In the genomic region with DNA sequence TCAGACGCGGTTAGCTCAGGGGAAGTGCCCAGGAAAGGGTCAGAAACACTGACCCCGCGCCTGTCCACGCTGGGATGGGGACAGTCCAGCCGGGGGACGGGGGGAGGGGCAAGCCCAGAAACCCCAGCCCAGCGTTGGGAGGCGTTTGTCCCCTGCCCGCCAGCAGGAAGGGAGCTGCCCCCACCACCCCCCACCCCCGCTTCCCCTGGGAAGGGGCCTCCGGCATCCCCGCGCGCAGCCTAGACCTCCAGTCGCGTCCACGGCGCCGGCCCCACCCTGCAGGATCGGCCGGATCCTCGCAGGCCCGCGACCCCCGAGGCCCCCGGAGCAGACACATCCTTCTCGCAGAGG, we compare ENCODE assay signal across 8 cellular contexts. TPM values are rescaled to one million over a fixed set of nuclear protein-coding genes. Genes with fewer than 3 reads are reported as not detected.
DNase-seq lines count a peak whose midpoint lies in the region; ATAC-seq and TF ChIP-seq lines count a peak whose summit lies in the region.

No MANE protein-coding gene starts in this region.

- H4K20me1 ChIP-seq in GM23338 (replicated peaks; ENCODE audit: insufficient read depth): peaks cover 8% of the 10 kb centered on the region; the same call in 1 of the 2 replicates

- H3F3A ChIP-seq in GM23338 (replicated peaks; ENCODE audit: low read depth): peaks cover 11% of the 10 kb centered on the region

- intact Hi-C loops in right cardiac atrium (cut with DNase I): no loop called here

- H3K27ac ChIP-seq in GM23338 (ENCODE audit: low read depth) (0 out of 2 replicates have a peak overlapping the region, but pooled peaks have one; percentile 26), right cardiac atrium (ENCODE audit: low read length) (peak overlapping the region; percentile 49)

- no peaks in the 10 kb centered on the region; the same call in 1 of the 2 replicates for H3K4me1 ChIP-seq in GM23338 (ENCODE audit: insufficient read depth)
- H3K4me1 ChIP-seq in right cardiac atrium (ENCODE audit: control insufficient read depth, insufficient read depth, low read length): peaks cover 5% of the 10 kb centered on the region

- H3K27me3 Mint-ChIP-seq in GM23338 (ENCODE audit: insufficient read depth, low read depth, poor library complexity): peaks cover 19% of the 10 kb centered on the region

- no peaks in the 10 kb centered on the region; the same call in 1 of the 2 replicates for H3K36me3 ChIP-seq in GM23338 (ENCODE audit: insufficient read depth)

- H3K4me2 ChIP-seq in GM23338: peak overlapping the region; percentile 95

- DNase-seq in GM23338 (ENCODE audit: low spot score) (no peak), right cardiac atrium (peak in 1 of 3 donors; percentile 81), LoVo (ENCODE audit: low spot score) (no peak), DMS53 treated with DMSO at 0.1 percent for 48 hours (lab: John Stamatoyannopoulos, UW; ENCODE audit: unreplicated experiment) (no peak), NCI-H187 treated with DMSO at 0.1 percent for 48 hours (lab: John Stamatoyannopoulos, UW) (no peak)
- DNase-seq in stimulated activated effector memory CD8-positive, alpha-beta T cell treated with anti-CD3 and anti-CD28 coated beads, Interleukin-12 subunit alpha, Interleukin-12 subunit beta, amount 100 ng/mL, for 72 hours (ENCODE audit: low spot score in 2 of 2): no peak

- peaks cover 28% of the 10 kb centered on the region for H3K79me2 ChIP-seq in GM23338 (replicated peaks; ENCODE audit: insufficient read depth)

- H3K4me3 ChIP-seq in GM23338: peak overlapping the region; percentile 90
- peak overlapping the region; percentile 90 for H3K4me3 ChIP-seq in WI38 (ENCODE audit: low read depth, low read length)
- H3K4me3 ChIP-seq in right cardiac atrium (ENCODE audit: low read length): peak overlapping the region; percentile 89

- no peaks in the 10 kb centered on the region for H3K9me3 ChIP-seq in right cardiac atrium (ENCODE audit: control insufficient read depth, low read length)

- ATAC-seq in GM23338 (no peak; the same call in 2 of the 3 replicates), right cardiac atrium (peak in 1 of 2 donors; percentile 4), GM19452 (IDR thresholded peaks at IDR 0.05; ENCODE audit: unreplicated experiment) (no peak)
- ATAC-seq in stimulated activated effector memory CD8-positive, alpha-beta T cell treated with anti-CD3 and anti-CD28 coated beads, Interleukin-12 subunit alpha, Interleukin-12 subunit beta, amount 100 ng/mL, for 72 hours: no peak

- peaks cover 22% of the 10 kb centered on the region for H3K4me1 Mint-ChIP-seq in GM23338
- peaks cover 18% of the 10 kb centered on the region for H3K4me1 Mint-ChIP-seq in stimulated activated effector memory CD8-positive, alpha-beta T cell treated with anti-CD3 and anti-CD28 coated beads, Interleukin-12 subunit alpha, Interleukin-12 subunit beta, amount 100 ng/mL, for 72 hours

- H3K4me3 Mint-ChIP-seq in GM23338: peak overlapping the region; percentile 89
- H3K4me3 Mint-ChIP-seq in stimulated activated effector memory CD8-positive, alpha-beta T cell treated with anti-CD3 and anti-CD28 coated beads, Interleukin-12 subunit alpha, Interleukin-12 subunit beta, amount 100 ng/mL, for 72 hours: peak overlapping the region; percentile 72

- H3K27ac Mint-ChIP-seq in GM23338: peak overlapping the region; percentile 81
- peak overlapping the region; percentile 76 for H3K27ac Mint-ChIP-seq in stimulated activated effector memory CD8-positive, alpha-beta T cell treated with anti-CD3 and anti-CD28 coated beads, Interleukin-12 subunit alpha, Interleukin-12 subunit beta, amount 100 ng/mL, for 72 hours

- H3K9me3 Mint-ChIP-seq in GM23338: no peaks in the 10 kb centered on the region
- H3K9me3 Mint-ChIP-seq in stimulated activated effector memory CD8-positive, alpha-beta T cell treated with anti-CD3 and anti-CD28 coated beads, Interleukin-12 subunit alpha, Interleukin-12 subunit beta, amount 100 ng/mL, for 72 hours: no peaks in the 10 kb centered on the region

- peaks cover 22% of the 10 kb centered on the region for H3K36me3 Mint-ChIP-seq in GM23338 (ENCODE audit: low read depth)
- H3K36me3 Mint-ChIP-seq in stimulated activated effector memory CD8-positive, alpha-beta T cell treated with anti-CD3 and anti-CD28 coated beads, Interleukin-12 subunit alpha, Interleukin-12 subunit beta, amount 100 ng/mL, for 72 hours: peaks cover 8% of the 10 kb centered on the region

- H3K9me2 ChIP-seq in GM23338 (ENCODE audit: insufficient read depth): no peaks in the 10 kb centered on the region

- TF ChIP-seq CTCF in GM23338 (conservative IDR thresholded peaks at IDR 0.05; ENCODE audit: low read depth in 2 of 2): no peak
- no peak for TF ChIP-seq CTCF in WI38 (IDR thresholded peaks at IDR 0.05; ENCODE audit: low read depth, low read length)

- under 1% methylated on average over 28 of the region's 28 CpGs for WGBS in right cardiac atrium

- H2AFZ ChIP-seq in GM23338: no peak overlapping the region

- H3K27me3 ChIP-seq in GM23338 (ENCODE audit: insufficient read depth) (no peaks in the 10 kb centered on the region), right cardiac atrium (ENCODE audit: control insufficient read depth, insufficient read depth) (no peaks in the 10 kb centered on the region)

TF ChIP-seq in GM23338, 12 proteins besides CTCF, POLR2A, EP300 and RAD21 (continues in another document):
- TF ChIP-seq, protein P1, sequence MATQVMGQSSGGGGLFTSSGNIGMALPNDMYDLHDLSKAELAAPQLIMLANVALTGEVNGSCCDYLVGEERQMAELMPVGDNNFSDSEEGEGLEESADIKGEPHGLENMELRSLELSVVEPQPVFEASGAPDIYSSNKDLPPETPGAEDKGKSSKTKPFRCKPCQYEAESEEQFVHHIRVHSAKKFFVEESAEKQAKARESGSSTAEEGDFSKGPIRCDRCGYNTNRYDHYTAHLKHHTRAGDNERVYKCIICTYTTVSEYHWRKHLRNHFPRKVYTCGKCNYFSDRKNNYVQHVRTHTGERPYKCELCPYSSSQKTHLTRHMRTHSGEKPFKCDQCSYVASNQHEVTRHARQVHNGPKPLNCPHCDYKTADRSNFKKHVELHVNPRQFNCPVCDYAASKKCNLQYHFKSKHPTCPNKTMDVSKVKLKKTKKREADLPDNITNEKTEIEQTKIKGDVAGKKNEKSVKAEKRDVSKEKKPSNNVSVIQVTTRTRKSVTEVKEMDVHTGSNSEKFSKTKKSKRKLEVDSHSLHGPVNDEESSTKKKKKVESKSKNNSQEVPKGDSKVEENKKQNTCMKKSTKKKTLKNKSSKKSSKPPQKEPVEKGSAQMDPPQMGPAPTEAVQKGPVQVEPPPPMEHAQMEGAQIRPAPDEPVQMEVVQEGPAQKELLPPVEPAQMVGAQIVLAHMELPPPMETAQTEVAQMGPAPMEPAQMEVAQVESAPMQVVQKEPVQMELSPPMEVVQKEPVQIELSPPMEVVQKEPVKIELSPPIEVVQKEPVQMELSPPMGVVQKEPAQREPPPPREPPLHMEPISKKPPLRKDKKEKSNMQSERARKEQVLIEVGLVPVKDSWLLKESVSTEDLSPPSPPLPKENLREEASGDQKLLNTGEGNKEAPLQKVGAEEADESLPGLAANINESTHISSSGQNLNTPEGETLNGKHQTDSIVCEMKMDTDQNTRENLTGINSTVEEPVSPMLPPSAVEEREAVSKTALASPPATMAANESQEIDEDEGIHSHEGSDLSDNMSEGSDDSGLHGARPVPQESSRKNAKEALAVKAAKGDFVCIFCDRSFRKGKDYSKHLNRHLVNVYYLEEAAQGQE (IDR thresholded peaks at IDR 0.05; ENCODE audit: unreplicated experiment): no peak
- TF ChIP-seq POLR2AphosphoS5 (IDR thresholded peaks at IDR 0.05; ENCODE audit: low read depth) (no peak), STAT1 (IDR thresholded peaks at IDR 0.05; ENCODE audit: unreplicated experiment) (no peak), JUNB (IDR thresholded peaks at IDR 0.05; ENCODE audit: unreplicated experiment) (no peak), EZH2phosphoT487 (IDR thresholded peaks at IDR 0.05; ENCODE audit: unreplicated experiment) (no peak), CREB1 (CRISPR knock-in tag; IDR thresholded peaks at IDR 0.05; ENCODE audit: low read depth) (no peak)

RNA-seq across cellular contexts. Expression of a gene that starts 0.3 kb away (rescaled TPM):
- total RNA-seq in GM23338 (2014; rRNA removed; shearing (Covaris generic)): 92.3 and 106 TPM in 2 replicates
- polyA plus RNA-seq in GM23338 (2016; fragmentation: Nextera tagmentation; extraction: Ambion mirVana): 50.9 and 51.6 TPM in 2 replicates
- total RNA-seq in right cardiac atrium: 10 to 100 TPM; 47.0 to 57.3 (median 49.3) TPM
- 52.6 TPM for polyA plus RNA-seq in right cardiac atrium

RNA-seq across cellular contexts. Expression of a gene that starts 20.5 kb away (rescaled TPM):
- 1.2 TPM in 1 of 2 replicates, not detected in the other for total RNA-seq in GM23338 (2014; rRNA removed; shearing (Covaris generic))
- 0.56 and 0.57 TPM in 2 replicates for polyA plus RNA-seq in GM23338 (2016; fragmentation: Nextera tagmentation; extraction: Ambion mirVana)
- total RNA-seq in right cardiac atrium: under 1 TPM in 1 of 4 donors, not detected in 3; 0.33 TPM
- not detected for polyA plus RNA-seq in right cardiac atrium

RNA-seq across cellular contexts. Expression of a gene that starts 22.5 kb away (rescaled TPM):
- 53.3 TPM in 2 replicates for total RNA-seq in GM23338 (2014; rRNA removed; shearing (Covaris generic))
- polyA plus RNA-seq in GM23338 (2016; fragmentation: Nextera tagmentation; extraction: Ambion mirVana) (43.2 and 44.0 TPM in 2 replicates), right cardiac atrium (50.6 TPM)
- 10 to 100 TPM; 46.7 to 69.5 (median 61.4) TPM for total RNA-seq in right cardiac atrium

RNA-seq across cellular contexts. Expression of a gene that starts 33.7 kb away (rescaled TPM):
- 104 and 107 TPM in 2 replicates for total RNA-seq in GM23338 (2014; rRNA removed; shearing (Covaris generic))
- 268 and 277 TPM in 2 replicates for polyA plus RNA-seq in GM23338 (2016; fragmentation: Nextera tagmentation; extraction: Ambion mirVana)
- 100 to 1,000 TPM in 1 of 4 donors, 10 to 100 TPM in 3; 92.3 to 116 (median 96.8) TPM for total RNA-seq in right cardiac atrium
- 102 TPM for polyA plus RNA-seq in right cardiac atrium
